Comparison of ENCODE assay signal across 8 cellular contexts in genomic region chr2:167322795-167323194, GRCh38. TPM values are rescaled to one million over a fixed set of nuclear protein-coding genes. Genes with fewer than 3 reads are reported as not detected.
"Had no signal": no experiment of that assay in that cellular context is flagged by ENCODE, and none has a peak within 500 bp of the region (broad histone marks: within the 10 kb centered on the region; RNA-seq: fewer than 3 reads in every experiment).

No MANE protein-coding gene starts in this region.

- H3K4me1 Mint-ChIP-seq: IgD-negative memory B cell had no signal

- H3K27ac Mint-ChIP-seq: IgD-negative memory B cell had no signal

- ATAC-seq: HepG2, K562 had no signal

- H3K27ac ChIP-seq: HL-60 had no signal

- H3K27me3 Mint-ChIP-seq: IgD-negative memory B cell had no signal

- H3K4me3 ChIP-seq: K562 had no signal

- H3K36me3 Mint-ChIP-seq: IgD-negative memory B cell had no signal

- DNase-seq: IMR-90, KBM-7, KG1 had no signal

- H3K4me3 Mint-ChIP-seq: IgD-negative memory B cell had no signal

RNA-seq across cellular contexts. Expression of gene B3GALT1, which starts 30.0 kb away (rescaled TPM):
- total RNA-seq: HT-29, K562 had no signal
- polyA plus RNA-seq: HepG2, IgD-negative memory B cell had no signal
